Comparison of ENCODE assay signal across 27 cellular contexts in the genomic region with DNA sequence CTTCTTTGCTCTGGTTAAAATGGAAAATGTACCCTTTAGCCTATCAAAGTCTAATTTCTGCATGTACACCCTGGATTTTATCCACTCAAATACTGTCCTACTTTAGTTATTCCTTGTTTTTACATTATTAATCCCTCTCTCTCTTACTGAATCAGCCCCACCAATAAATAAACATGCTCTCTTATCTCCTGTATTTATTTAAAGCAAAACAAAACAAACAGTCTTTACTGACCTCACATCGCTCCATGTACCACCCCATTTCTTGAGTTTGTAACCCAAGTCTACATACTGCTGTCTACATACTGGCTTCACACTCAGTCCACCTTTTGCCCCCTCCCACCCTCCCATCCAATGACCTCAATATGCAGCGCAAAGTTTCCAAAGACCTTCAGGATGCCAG.
"Had no signal": no experiment of that assay in that cellular context is flagged by ENCODE, and none has a peak within 500 bp of the region (broad histone marks: within the 10 kb centered on the region; RNA-seq: fewer than 3 reads in every experiment).

No MANE protein-coding gene starts in this region.

- FAIRE-seq: urothelium cell line had no signal

- H3K9me3 ChIP-seq: testis, thoracic aorta, thyroid gland, transverse colon, upper lobe of left lung, upper lobe of right lung, uterus, vagina had no signal

- H3K4me3 ChIP-seq: stomach, suprapubic skin, testis, thoracic aorta, thyroid gland, tibial artery, tibial nerve, transverse colon, upper lobe of left lung, upper lobe of right lung, uterus, vagina had no signal

- H3K27me3 ChIP-seq: stomach, suprapubic skin, testis, thyroid gland, tibial artery, tibial nerve, transverse colon, upper lobe of left lung, upper lobe of right lung, uterus, vagina had no signal

- H3K4me1 ChIP-seq: stomach, suprapubic skin, testis, thyroid gland, tibial artery, tibial nerve, transverse colon, upper lobe of left lung, upper lobe of right lung, uterus, vagina had no signal

- ATAC-seq: stimulated activated effector memory CD8-positive, alpha-beta T cell treated with anti-CD3 and anti-CD28 coated beads, Interleukin-12 subunit alpha, Interleukin-12 subunit beta, amount 100 ng/mL, for 72 hours; stimulated activated memory B cell treated with anti-CD40 and anti-IgM and Interleukin-4, amounts not matched to agents 10 μg/mL and 1 μg/mL and 100 μg/mL, for 72 hours; stimulated activated naive B cell treated with anti-CD40 and anti-IgM and Interleukin-4, amounts not matched to agents 10 μg/mL and 1 μg/mL and 100 μg/mL, for 72 hours; stimulated activated naive CD8-positive, alpha-beta T cell treated with anti-CD3 and anti-CD28 coated beads, Interleukin-15, amount 100 ng/mL, for 72 hours; stimulated activated naive CD8-positive, alpha-beta T cell treated with anti-CD3 and anti-CD28 coated beads, Interleukin-15, Interleukin-2, amounts not matched to agents 100 U/mL and 50 U/mL, for 24 hours; upper lobe of right lung had no signal

- DNase-seq: stimulated activated CD4-positive, alpha-beta T cell treated with anti-CD3 and anti-CD28 coated beads, Interleukin-2, amount 100 ng/mL, for 48 hours; stimulated activated CD4-positive, alpha-beta T cell treated with anti-CD3 and anti-CD28 coated beads, Interleukin-4, amount 100 ng/mL, for 1 hour; stimulated activated CD4-positive, alpha-beta T cell treated with anti-CD3 and anti-CD28 coated beads, Interleukin-4, amount 100 ng/mL, for 24 hours; stimulated activated CD4-positive, alpha-beta T cell treated with anti-CD3 and anti-CD28 coated beads, Interleukin-4, amount 100 ng/mL, for 4 hours; stimulated activated CD8-positive, alpha-beta memory T cell treated with anti-CD3 and anti-CD28 coated beads, Interleukin-4, amount 100 ng/mL, for 48 hours; stimulated activated naive B cell treated with anti-CD40 and anti-IgM and Interleukin-4, amounts not matched to agents 10 μg/mL and 1 μg/mL and 100 μg/mL, for 72 hours; stimulated activated naive CD4-positive, alpha-beta T cell; stimulated activated naive CD4-positive, alpha-beta T cell treated with Interleukin-2 at 50 U/mL for 16 hours; stimulated activated naive CD8-positive, alpha-beta T cell treated with anti-CD3 and anti-CD28 coated beads, Interleukin-15, amount 100 ng/mL, for 72 hours; stimulated activated naive CD8-positive, alpha-beta T cell treated with anti-CD3 and anti-CD28 coated beads, Interleukin-15, Interleukin-2, amounts not matched to agents 100 U/mL and 50 U/mL, for 24 hours; stomach; substantia nigra; testis; thyroid gland; tibial artery; transverse colon; trophoblast cell; upper lobe of left lung; upper lobe of right lung; uterus had no signal

- H3K36me3 ChIP-seq: stomach, suprapubic skin, thoracic aorta, thyroid gland, tibial artery, tibial nerve, transverse colon, upper lobe of left lung, upper lobe of right lung, uterus, vagina had no signal

- H3K27ac ChIP-seq: stomach, suprapubic skin, testis, thoracic aorta, thyroid gland, tibial artery, tibial nerve, transverse colon, upper lobe of left lung, upper lobe of right lung, uterus, vagina had no signal
